12 cellular contexts compared by ENCODE assay signal in the genomic region with DNA sequence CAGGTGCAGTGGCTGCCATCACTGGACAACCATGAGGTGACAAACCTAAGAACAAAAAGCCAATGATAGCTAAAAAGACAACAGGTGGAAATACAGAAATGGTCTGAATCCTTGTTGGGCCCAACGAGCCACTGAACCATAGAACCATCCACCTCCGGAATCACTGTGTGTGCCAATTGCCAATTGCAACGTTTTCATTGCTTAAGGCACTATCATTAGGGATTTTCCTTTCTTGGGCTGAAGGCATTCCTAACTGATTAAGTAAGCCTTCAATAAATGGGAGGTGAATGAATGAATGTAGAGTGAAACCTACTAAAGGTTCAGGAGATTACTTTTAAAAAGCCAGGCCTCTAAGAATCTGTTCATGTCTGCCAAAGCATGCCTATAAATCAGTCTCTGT. TPM values are rescaled to one million over a fixed set of nuclear protein-coding genes. Genes with fewer than 3 reads are reported as not detected.
DNase-seq lines count a peak whose midpoint lies in the region; ATAC-seq, FAIRE-seq and TF ChIP-seq lines count a peak whose summit lies in the region.
"Had no signal": no experiment of that assay in that cellular context is flagged by ENCODE, and none has a peak within 500 bp of the region (broad histone marks: within the 10 kb centered on the region; RNA-seq: fewer than 3 reads in every experiment).

No MANE protein-coding gene starts in this region.

- no peak overlapping the region for H3T11ph ChIP-seq in H9 (ENCODE audit: low read length)

- H3K4me3 Mint-ChIP-seq in H9 (peak overlapping the region in 1 of 2 experiments; percentile 53; a peak in 2 of 5 replicates), astrocyte (ENCODE audit: unreplicated experiment) (no peak overlapping the region)
- H3K4me3 Mint-ChIP-seq: activated T-helper 17 cell treated with anti-CD3 and anti-CD28 coated beads, Interleukin-2, amount 50 U/mL, for 72 hours; dendritic cell treated with granulocyte-macrophage colony-stimulating factor and Interleukin-4, amounts not matched to agents 40 ng/mL and 50 ng/mL, for 4 days had no signal

- H2BK120ac ChIP-seq in H9 (ENCODE audit: low read depth, low read length, poor library complexity, severe bottlenecking) = no peak overlapping the region

- H3K4me1 Mint-ChIP-seq in H9 = peaks cover 43 to 53% of the 10 kb centered on the region in 2 experiments
- peaks cover 15% of the 10 kb centered on the region for H3K4me1 Mint-ChIP-seq in astrocyte (ENCODE audit: low read depth, unreplicated experiment)

- H3K4me1 ChIP-seq in H9 (ENCODE audit: insufficient read depth, low read length) (peaks cover 9% of the 10 kb centered on the region; the same call in 1 of the 2 replicates), astrocyte (ENCODE audit: insufficient read depth, low read length) (peaks cover 24% of the 10 kb centered on the region), suprapubic skin (peaks cover 80% of the 10 kb centered on the region)

- no peak overlapping the region for H2AFZ ChIP-seq in H9 (ENCODE audit: low read length)
- H2AFZ ChIP-seq in astrocyte (ENCODE audit: low read depth, low read length) = no peak overlapping the region

- H3K56ac ChIP-seq in H9 (ENCODE audit: insufficient read length, low read depth, low read length) = no peak overlapping the region

- no peak for FAIRE-seq in astrocyte (lab: Jason Lieb, UNC)

- H3K4me3 ChIP-seq in astrocyte (ENCODE audit: insufficient read depth, low read depth, low read length) = no peak overlapping the region
- H3K4me3 ChIP-seq in foreskin fibroblast (ENCODE audit: low read depth in 1 of 2, low read length in 2 of 2) = no peak overlapping the region
- H3K4me3 ChIP-seq in suprapubic skin = peak overlapping the region; percentile 1
- H3K4me3 ChIP-seq: upper lobe of left lung had no signal

- no CpG with 5 or more reads among the region's 3 CpGs for WGBS in H9 (ENCODE audit: extremely low coverage, insufficient read length, low lambda C conversion rate)
- WGBS in suprapubic skin = 24% methylated on average over 3 of the region's 3 CpGs

- H3K4me2 ChIP-seq in H9 (ENCODE audit: insufficient read depth, insufficient read length, low read length) (peak overlapping the region; percentile 38), astrocyte (ENCODE audit: low read length) (peak overlapping the region; percentile 48)

- H3K23me2 ChIP-seq in H9 (ENCODE audit: insufficient read length, low read depth, low read length, poor library complexity, severe bottlenecking) = peaks cover 6% of the 10 kb centered on the region

- no peak for TF ChIP-seq POLR2A in suprapubic skin (IDR thresholded peaks at IDR 0.05)

- no peak overlapping the region for H4K5ac ChIP-seq in H9 (ENCODE audit: insufficient read length, low read depth, low read length)

- no peak overlapping the region for H3K23ac ChIP-seq in H9 (ENCODE audit: insufficient read length, low read depth, low read length)

- TF ChIP-seq CTCF in H9 (conservative IDR thresholded peaks at IDR 0.05) (no peak), astrocyte (IDR thresholded peaks at IDR 0.05; ENCODE audit: insufficient read depth, low read depth, low read length) (no peak), foreskin fibroblast (IDR thresholded peaks at IDR 0.05; ENCODE audit: low read depth, low read length) (no peak), suprapubic skin (IDR thresholded peaks at IDR 0.05) (no peak)

- H3K27ac Mint-ChIP-seq in H9 (peak overlapping the region in 1 of 3 experiments; percentile 20; a peak in 1 of 7 replicates), astrocyte (ENCODE audit: unreplicated experiment) (peak overlapping the region; percentile 41)
- H3K27ac Mint-ChIP-seq: activated T-helper 17 cell treated with anti-CD3 and anti-CD28 coated beads, Interleukin-2, amount 50 U/mL, for 72 hours; dendritic cell treated with granulocyte-macrophage colony-stimulating factor and Interleukin-4, amounts not matched to agents 40 ng/mL and 50 ng/mL, for 4 days had no signal

- H4K20me1 ChIP-seq in H9 (ENCODE audit: control insufficient read depth, insufficient read depth, insufficient read length) = no peaks in the 10 kb centered on the region
- peaks cover 48% of the 10 kb centered on the region for H4K20me1 ChIP-seq in astrocyte (ENCODE audit: insufficient read depth, low read length)

- H2BK5ac ChIP-seq in H9 (ENCODE audit: insufficient read length, low read length) = no peak overlapping the region

- H4K8ac ChIP-seq in H9 (replicated peaks; ENCODE audit: insufficient read length, low read depth, low read length) = no peak overlapping the region

- H3K18ac ChIP-seq in H9 (ENCODE audit: insufficient read length, low read depth, low read length) = no peak overlapping the region

- no peaks in the 10 kb centered on the region for H3K9me3 ChIP-seq in H9 (ENCODE audit: control insufficient read depth, low read depth, low read length)
- H3K9me3 ChIP-seq in astrocyte (ENCODE audit: insufficient read depth, low read depth, low read length) = no peaks in the 10 kb centered on the region
- H3K9me3 ChIP-seq in suprapubic skin = no peaks in the 10 kb centered on the region
- H3K9me3 ChIP-seq: upper lobe of left lung had no signal

- H2BK12ac ChIP-seq in H9 (ENCODE audit: insufficient read length, low read depth, low read length) = no peak overlapping the region

- no peak overlapping the region for H3K14ac ChIP-seq in H9 (ENCODE audit: insufficient read depth, low read length)

- no peak overlapping the region for H2BK20ac ChIP-seq in H9 (ENCODE audit: low read depth, low read length, poor library complexity, severe bottlenecking)

- no peak overlapping the region for H2BK15ac ChIP-seq in H9 (ENCODE audit: low read depth, low read length)

- H3K9ac ChIP-seq in H9 (ENCODE audit: extremely low read depth, insufficient read length, low read length) = no peak overlapping the region
- no peak overlapping the region for H3K9ac ChIP-seq in astrocyte (ENCODE audit: low read length)

- no peak overlapping the region for H2AK5ac ChIP-seq in H9 (ENCODE audit: insufficient read length, low read length)

- DNase-seq in H9 (no peak), astrocyte (ENCODE audit: low read depth) (peak; percentile 83), foreskin fibroblast (peak; percentile 31 to 65), suprapubic skin (ENCODE audit: low spot score in 2 of 2) (no peak), RPMI8226 (no peak), GM19238 (ENCODE audit: insufficient read length, low spot score) (no peak)
- DNase-seq: islet precursor cell, NCI-H2081 treated with DMSO at 0.1 percent for 48 hours, upper lobe of left lung had no signal

- no peak overlapping the region for H3K4ac ChIP-seq in H9 (ENCODE audit: low read depth, low read length)

- no peak overlapping the region for H4K91ac ChIP-seq in H9 (ENCODE audit: insufficient read length, low read depth, low read length)

- peaks cover 5% of the 10 kb centered on the region for H3K79me1 ChIP-seq in H9 (ENCODE audit: insufficient read depth, low read depth, low read length, poor library complexity, severe bottlenecking)

- H3K27ac ChIP-seq in H9 (ENCODE audit: insufficient read length, low read depth, low read length) (no peak overlapping the region), astrocyte (ENCODE audit: low read depth, low read length) (peak overlapping the region; percentile 43), suprapubic skin (no peak overlapping the region)

- H3K79me2 ChIP-seq in H9 (ENCODE audit: insufficient read depth, low read length) (peaks cover 21% of the 10 kb centered on the region; the same call in 1 of the 2 replicates), astrocyte (ENCODE audit: insufficient read depth, low read length) (peaks cover 74% of the 10 kb centered on the region)

- H3K27me3 ChIP-seq in H9 (ENCODE audit: insufficient read depth, low read length) (no peaks in the 10 kb centered on the region), astrocyte (ENCODE audit: insufficient read depth, low read length) (no peaks in the 10 kb centered on the region), suprapubic skin (no peaks in the 10 kb centered on the region)
- H3K27me3 ChIP-seq: upper lobe of left lung had no signal

- H3K9me3 Mint-ChIP-seq in H9 (no peaks in the 10 kb centered on the region), astrocyte (ENCODE audit: unreplicated experiment) (no peaks in the 10 kb centered on the region)
- H3K9me3 Mint-ChIP-seq: activated T-helper 17 cell treated with anti-CD3 and anti-CD28 coated beads, Interleukin-2, amount 50 U/mL, for 72 hours; dendritic cell treated with granulocyte-macrophage colony-stimulating factor and Interleukin-4, amounts not matched to agents 40 ng/mL and 50 ng/mL, for 4 days had no signal

- H3K36me3 ChIP-seq in astrocyte (ENCODE audit: insufficient read depth, low read length) (no peaks in the 10 kb centered on the region), suprapubic skin (no peaks in the 10 kb centered on the region)
- H3K36me3 ChIP-seq: upper lobe of left lung had no signal

- H3K27me3 Mint-ChIP-seq in H9 (ENCODE audit: low read depth) (peaks cover 6% of the 10 kb centered on the region), astrocyte (ENCODE audit: low read depth, unreplicated experiment) (peaks cover 7% of the 10 kb centered on the region)
- H3K27me3 Mint-ChIP-seq: activated T-helper 17 cell treated with anti-CD3 and anti-CD28 coated beads, Interleukin-2, amount 50 U/mL, for 72 hours had no signal

- H3K36me3 Mint-ChIP-seq in H9 (ENCODE audit: insufficient read depth in 1 of 3, low read depth in 3 of 3) (peaks cover 0 to 2% (median 0%) of the 10 kb centered on the region in 3 experiments; a peak in 2 of 7 replicates), astrocyte (ENCODE audit: low read depth, unreplicated experiment) (peaks cover 1% of the 10 kb centered on the region)

- TF ChIP-seq EP300 in suprapubic skin (IDR thresholded peaks at IDR 0.05) = no peak

- ATAC-seq in GM21360 (IDR thresholded peaks at IDR 0.05; ENCODE audit: unreplicated experiment) = no peak
- ATAC-seq: activated T-helper 17 cell treated with anti-CD3 and anti-CD28 coated beads, Interleukin-2, amount 50 U/mL, for 72 hours had no signal

RNA-seq across cellular contexts. Expression of a gene that starts 3.6 kb away (rescaled TPM):
- total RNA-seq in H9 (2021) (14.5 and 16.1 TPM in 2 replicates), astrocyte (7.5 and 9.4 TPM in 2 replicates), suprapubic skin (10 to 100 TPM; 22.0 to 44.7 (median 31.2) TPM)

RNA-seq across cellular contexts. Expression of a gene that starts 36.9 kb away (rescaled TPM):
- total RNA-seq in H9 (2021) (0.74 and 0.92 TPM in 2 replicates), astrocyte (not detected in 2 replicates), suprapubic skin (10 to 100 TPM in 3 of 4 donors, 1 to 10 TPM in 1; 8.5 to 25.6 (median 16.6) TPM)
- total RNA-seq: activated T-helper 17 cell treated with anti-CD3 and anti-CD28 coated beads, Interleukin-2, amount 50 U/mL, for 72 hours had no signal

Comparison
In these comparisons a context has a peak if more than half of its experiments do, and no peak if none do; other contexts are left out.
1. DNase-seq: peak in astrocyte (single experiment) and foreskin fibroblast (2 of 2); none in H9 (single experiment), suprapubic skin (0 of 2), RPMI8226 (single experiment) and GM19238 (single experiment).